21 cellular contexts compared by ENCODE assay signal in genomic region chr1:209766051-209766450, GRCh38. TPM values are rescaled to one million over a fixed set of nuclear protein-coding genes. Genes with fewer than 3 reads are reported as not detected.
DNase-seq lines count a peak whose midpoint lies in the region; ATAC-seq and TF ChIP-seq lines count a peak whose summit lies in the region.
"Had no signal": no experiment of that assay in that cellular context is flagged by ENCODE, and none has a peak within 500 bp of the region (broad histone marks: within the 10 kb centered on the region; RNA-seq: fewer than 3 reads in every experiment).

No MANE protein-coding gene starts in this region.

- peak overlapping the region in 2 of 3 donors; percentile 95 to 98 for H3K27ac Mint-ChIP-seq in CD4-positive, CD25-positive, alpha-beta regulatory T cell
- no peak overlapping the region for H3K27ac Mint-ChIP-seq in GM23338
- H3K27ac Mint-ChIP-seq: dendritic cell treated with granulocyte-macrophage colony-stimulating factor and Interleukin-4, amounts not matched to agents 40 ng/mL and 50 ng/mL, for 4 days had no signal

- H3K4me1 Mint-ChIP-seq in CD4-positive, CD25-positive, alpha-beta regulatory T cell: peaks cover 26 to 74% (median 51%) of the 10 kb centered on the region in 4 donors
- peaks cover 9% of the 10 kb centered on the region for H3K4me1 Mint-ChIP-seq in GM23338

- dilution Hi-C loops in mammary epithelial cell (cut with HindIII; ENCODE audit: low sequenced_read_pairs): loop anchor here (10.0 kb wide), 1 partner anchor 181 kb away; the partner anchor contains the start of gene CAMK1G

- TF ChIP-seq CTCF in mammary epithelial cell (conservative IDR thresholded peaks at IDR 0.05 in 1 of 2, IDR thresholded peaks at IDR 0.05 in 1 of 2; ENCODE audit: extremely low read depth in 1 of 2, insufficient read depth in 1 of 2, low read depth in 1 of 2, low read length in 2 of 2) (no peak), coronary artery (IDR thresholded peaks at IDR 0.05) (no peak), GM23338 (conservative IDR thresholded peaks at IDR 0.05; ENCODE audit: low read depth in 2 of 2) (no peak)

- H3K9me3 ChIP-seq in CD4-positive, CD25-positive, alpha-beta regulatory T cell (ENCODE audit: control insufficient read depth in 2 of 2, low read length in 2 of 2): no peaks in the 10 kb centered on the region
- no peaks in the 10 kb centered on the region for H3K9me3 ChIP-seq in mammary epithelial cell (replicated peaks; ENCODE audit: insufficient read depth, low read length)
- H3K9me3 ChIP-seq: heart right ventricle, stomach had no signal

- in situ Hi-C loops in mammary epithelial cell (cut with MboI; ENCODE audit: low sequenced_read_pairs in 2 of 2): no loop called here

- no peak for ATAC-seq in CD4-positive, CD25-positive, alpha-beta regulatory T cell (ENCODE audit: low read depth in 2 of 2)
- ATAC-seq in GM23338: no peak
- ATAC-seq: esophagus mucosa, heart right ventricle had no signal

- H3K9ac ChIP-seq in mammary epithelial cell (ENCODE audit: insufficient read depth, low read length): no peak overlapping the region
- H3K9ac ChIP-seq: parathyroid adenoma had no signal

- no peaks in the 10 kb centered on the region for H3K27me3 ChIP-seq in CD4-positive, CD25-positive, alpha-beta regulatory T cell (ENCODE audit: control insufficient read depth, insufficient read depth, low read length)
- H3K27me3 ChIP-seq in mammary epithelial cell (ENCODE audit: insufficient read depth, low read length) (no peaks in the 10 kb centered on the region), GM23338 (ENCODE audit: insufficient read depth) (no peaks in the 10 kb centered on the region)
- H3K27me3 ChIP-seq: heart right ventricle, stomach had no signal

- H3F3A ChIP-seq in GM23338 (replicated peaks; ENCODE audit: low read depth): no peaks in the 10 kb centered on the region

- CTCF ChIA-PET in mammary epithelial cell (lab: Charles Lee; ENCODE audit: low non-redundant PET): no interaction called here

- peaks cover 4% of the 10 kb centered on the region; the same call in 1 of the 2 replicates for H3K9me2 ChIP-seq in GM23338 (ENCODE audit: insufficient read depth)

- intact Hi-C loops in mammary epithelial cell (cut with micrococcal nuclease): no loop called here

- peak overlapping the region; percentile 80 for H3K27ac ChIP-seq in CD4-positive, CD25-positive, alpha-beta regulatory T cell (ENCODE audit: insufficient read depth, low read length, poor library complexity, severe bottlenecking)
- H3K27ac ChIP-seq in mammary epithelial cell (ENCODE audit: insufficient read depth, low read depth, low read length) (no peak overlapping the region), coronary artery (no peak overlapping the region), GM23338 (ENCODE audit: low read depth) (no peak overlapping the region)
- H3K27ac ChIP-seq: parathyroid adenoma, SK-N-MC had no signal

- H2AFZ ChIP-seq in mammary epithelial cell (ENCODE audit: low read depth, low read length) (no peak overlapping the region), GM23338 (no peak overlapping the region)
- H2AFZ ChIP-seq: parathyroid adenoma had no signal

- no peak overlapping the region for H3K4me2 ChIP-seq in mammary epithelial cell (ENCODE audit: insufficient read depth, low read depth, low read length)
- H3K4me2 ChIP-seq in GM23338: no peak overlapping the region

- H3K36me3 Mint-ChIP-seq in CD4-positive, CD25-positive, alpha-beta regulatory T cell: peaks cover 66% of the 10 kb centered on the region
- no peaks in the 10 kb centered on the region for H3K36me3 Mint-ChIP-seq in GM23338 (ENCODE audit: low read depth)

- H3K36me3 ChIP-seq in CD4-positive, CD25-positive, alpha-beta regulatory T cell (ENCODE audit: control insufficient read depth, insufficient read depth, low read length): peaks cover 63% of the 10 kb centered on the region
- no peaks in the 10 kb centered on the region for H3K36me3 ChIP-seq in mammary epithelial cell (ENCODE audit: insufficient read depth, low read length)
- H3K36me3 ChIP-seq in GM23338 (ENCODE audit: insufficient read depth): no peaks in the 10 kb centered on the region

- peak overlapping the region in 1 of 4 donors; percentile 97 for H3K4me3 Mint-ChIP-seq in CD4-positive, CD25-positive, alpha-beta regulatory T cell
- no peak overlapping the region for H3K4me3 Mint-ChIP-seq in GM23338
- H3K4me3 Mint-ChIP-seq: dendritic cell treated with granulocyte-macrophage colony-stimulating factor and Interleukin-4, amounts not matched to agents 40 ng/mL and 50 ng/mL, for 4 days had no signal

- WGBS in mammary epithelial cell (ENCODE audit: low coverage, missing lambda C conversion rate): 75% methylated on average over 2 of the region's 2 CpGs

- DNase-seq in AML-193 (lab: John Stamatoyannopoulos, UW): peak; percentile 34 to 65
- no peak for DNase-seq in CD4-positive, CD25-positive, alpha-beta regulatory T cell
- peak; percentile 71 for DNase-seq in NOMO-1 treated with DMSO at 0.1 percent for 48 hours (lab: John Stamatoyannopoulos, UW; ENCODE audit: unreplicated experiment)
- DNase-seq in mammary epithelial cell: peak; percentile 53
- no peak for DNase-seq in NCI-H748 treated with DMSO at 0.1 percent for 48 hours (lab: John Stamatoyannopoulos, UW)
- no peak for DNase-seq in AG08395 (ENCODE audit: low spot score)
- no peak for DNase-seq in coronary artery (ENCODE audit: low spot score)
- DNase-seq in GM23338 (ENCODE audit: low spot score): no peak
- DNase-seq: anterior cingulate cortex, heart right ventricle, NCI-H1436 treated with DMSO at 0.1 percent for 48 hours, NCI-H226, OCI-M1, small intestine, stomach had no signal

- H3K4me3 ChIP-seq in CD4-positive, CD25-positive, alpha-beta regulatory T cell (ENCODE audit: low read depth, low read length): peak overlapping the region; percentile 91
- H3K4me3 ChIP-seq in mammary epithelial cell (replicated peaks in 1 of 3; ENCODE audit: insufficient read depth in 1 of 3, low read depth in 2 of 3, low read length in 3 of 3) (no peak overlapping the region), coronary artery (no peak overlapping the region), GM23338 (no peak overlapping the region)
- H3K4me3 ChIP-seq: heart right ventricle, SK-N-MC, stomach had no signal

- H3K4me1 ChIP-seq in CD4-positive, CD25-positive, alpha-beta regulatory T cell (ENCODE audit: control insufficient read depth, insufficient read depth, low read length, poor library complexity, severe bottlenecking): peaks cover 95% of the 10 kb centered on the region
- H3K4me1 ChIP-seq in mammary epithelial cell (ENCODE audit: insufficient read depth, low read length): peaks cover 32% of the 10 kb centered on the region
- H3K4me1 ChIP-seq in GM23338 (ENCODE audit: insufficient read depth): peaks cover 8% of the 10 kb centered on the region; the same call in 1 of the 2 replicates
- H3K4me1 ChIP-seq: parathyroid adenoma had no signal

- BruUV-seq in mammary epithelial cell (replicated peaks; lab: Mats Ljungman, UMichigan): no TSS peak

- H3K79me2 ChIP-seq in mammary epithelial cell (ENCODE audit: insufficient read depth, low read length): no peaks in the 10 kb centered on the region
- no peaks in the 10 kb centered on the region for H3K79me2 ChIP-seq in GM23338 (replicated peaks; ENCODE audit: insufficient read depth)
- H3K79me2 ChIP-seq: parathyroid adenoma had no signal

- H4K20me1 ChIP-seq in mammary epithelial cell (ENCODE audit: insufficient read depth, low read length) (no peaks in the 10 kb centered on the region), GM23338 (replicated peaks; ENCODE audit: insufficient read depth) (no peaks in the 10 kb centered on the region)

- H3K27me3 Mint-ChIP-seq in CD4-positive, CD25-positive, alpha-beta regulatory T cell: no peaks in the 10 kb centered on the region
- peaks cover 2% of the 10 kb centered on the region for H3K27me3 Mint-ChIP-seq in GM23338 (ENCODE audit: insufficient read depth, low read depth, poor library complexity)
- H3K27me3 Mint-ChIP-seq: dendritic cell treated with granulocyte-macrophage colony-stimulating factor and Interleukin-4, amounts not matched to agents 40 ng/mL and 50 ng/mL, for 4 days had no signal

- no peaks in the 10 kb centered on the region for H3K9me3 Mint-ChIP-seq in CD4-positive, CD25-positive, alpha-beta regulatory T cell
- no peaks in the 10 kb centered on the region for H3K9me3 Mint-ChIP-seq in GM23338
- H3K9me3 Mint-ChIP-seq: dendritic cell treated with granulocyte-macrophage colony-stimulating factor and Interleukin-4, amounts not matched to agents 40 ng/mL and 50 ng/mL, for 4 days had no signal

TF ChIP-seq in GM23338, 12 proteins besides CTCF, POLR2A, EP300 and RAD21 (continues in another document):
- TF ChIP-seq ZNF114 (CRISPR knock-in tag; IDR thresholded peaks at IDR 0.05): no peak

RNA-seq across cellular contexts. Expression of gene TRAF3IP3, which starts 10.2 kb away (rescaled TPM):
- total RNA-seq in CD4-positive, CD25-positive, alpha-beta regulatory T cell: 470 TPM
- polyA plus RNA-seq in CD4-positive, CD25-positive, alpha-beta regulatory T cell: 100 to 1,000 TPM; 450 to 594 (median 504) TPM
- total RNA-seq in mammary epithelial cell: under 1 TPM in 1 of 2 donors, not detected in 1; 0.28 TPM
- polyA plus RNA-seq in mammary epithelial cell (not detected), GM23338 (2016; fragmentation: Nextera tagmentation; extraction: Ambion mirVana) (0.26 TPM in 1 of 2 replicates, not detected in the other)
- polyA minus RNA-seq in mammary epithelial cell: not detected
- not detected in 2 replicates for total RNA-seq in GM23338 (2014; rRNA removed; shearing (Covaris generic))
- total RNA-seq: kidney epithelial cell had no signal
- polyA plus RNA-seq: BJ had no signal

RNA-seq across cellular contexts. Expression of gene C1orf74, which starts 18.3 kb away (rescaled TPM):
- 0.27 TPM for total RNA-seq in CD4-positive, CD25-positive, alpha-beta regulatory T cell
- under 1 TPM; 0.07 to 0.56 (median 0.30) TPM for polyA plus RNA-seq in CD4-positive, CD25-positive, alpha-beta regulatory T cell
- total RNA-seq in mammary epithelial cell: 10 to 100 TPM; 29.8 to 50.1 TPM
- polyA plus RNA-seq in mammary epithelial cell (13.2 TPM), GM23338 (2016; fragmentation: Nextera tagmentation; extraction: Ambion mirVana) (2.3 and 2.8 TPM in 2 replicates)
- 28.7 TPM for polyA minus RNA-seq in mammary epithelial cell
- 3.9 and 4.6 TPM in 2 replicates for total RNA-seq in GM23338 (2014; rRNA removed; shearing (Covaris generic))

RNA-seq across cellular contexts. Expression of gene IRF6, which starts 39.9 kb away (rescaled TPM):
- total RNA-seq in CD4-positive, CD25-positive, alpha-beta regulatory T cell: 0.86 TPM
- 1 to 10 TPM in 2 of 4 donors, under 1 TPM in 2; 0.21 to 1.9 (median 0.93) TPM for polyA plus RNA-seq in CD4-positive, CD25-positive, alpha-beta regulatory T cell
- 100 to 1,000 TPM; 261 to 422 TPM for total RNA-seq in mammary epithelial cell
- polyA plus RNA-seq in mammary epithelial cell (252 TPM), GM23338 (2016; fragmentation: Nextera tagmentation; extraction: Ambion mirVana) (4.5 and 4.6 TPM in 2 replicates)
- polyA minus RNA-seq in mammary epithelial cell: 369 TPM
- total RNA-seq in GM23338 (2014; rRNA removed; shearing (Covaris generic)): 9.3 and 11.7 TPM in 2 replicates

Comparison
In these comparisons a context has a peak if more than half of its experiments do, and no peak if none do; other contexts are left out.
1. DNase-seq: peak in AML-193 (2 of 2), NOMO-1 treated with DMSO at 0.1 percent for 48 hours (single experiment) and mammary epithelial cell (single experiment); none in CD4-positive, CD25-positive, alpha-beta regulatory T cell (0 of 3), NCI-H748 treated with DMSO at 0.1 percent for 48 hours (single experiment), AG08395 (single experiment), coronary artery (single experiment) and GM23338 (single experiment).
2. RNA of gene TRAF3IP3, which starts 10.2 kb away (total RNA-seq): 470 TPM in CD4-positive, CD25-positive, alpha-beta regulatory T cell (single experiment); 0.28 TPM in mammary epithelial cell and not detected in GM23338; every median in the first group is over 100 times any median in the second.
3. RNA of gene IRF6, which starts 39.9 kb away (total RNA-seq): 261 to 422 TPM in mammary epithelial cell; 9.3 to 11.7 TPM in GM23338 and 0.86 TPM in CD4-positive, CD25-positive, alpha-beta regulatory T cell (single experiment); every median in the first group is over 10 times any median in the second.